2 cellular contexts compared by ENCODE assay signal in the genomic region with DNA sequence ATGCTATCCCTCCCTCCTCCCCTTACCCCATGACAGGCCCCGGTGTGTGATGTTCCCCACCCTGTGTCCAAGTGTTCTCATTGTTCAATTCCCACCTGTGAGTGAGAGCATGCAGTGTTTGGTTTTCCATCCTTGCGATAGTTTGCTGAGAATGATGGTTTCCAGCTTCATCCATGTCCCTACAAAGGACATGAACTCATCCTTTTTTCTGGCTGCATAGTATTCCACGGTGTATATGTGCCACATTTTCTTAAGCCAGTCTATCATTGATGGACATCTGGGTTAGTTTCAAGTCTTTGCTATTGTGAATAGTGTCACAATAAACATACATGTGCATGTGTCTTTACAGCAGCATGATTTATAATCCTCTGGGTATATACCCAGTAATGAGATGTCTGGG.
DNase-seq lines count a peak whose midpoint lies in the region; ATAC-seq, FAIRE-seq and TF ChIP-seq lines count a peak whose summit lies in the region.
"Not testable (repeated sequence)": the region's sequence is repeated elsewhere in the genome, so short reads cannot be mapped to it uniquely, and the experiment has no call there.

No MANE protein-coding gene starts in this region.

- H3K27me3 ChIP-seq in K562 (ENCODE audit: control insufficient read depth in 2 of 2, insufficient read depth in 2 of 2, low read length in 2 of 2) = not testable (repeated sequence)

- H3K9me3 ChIP-seq in HEK293 (ENCODE audit: control insufficient read depth, insufficient read depth, low read depth, low read length); K562 (replicated peaks; ENCODE audit: control insufficient read depth, insufficient read depth, low read depth, low read length): not testable (repeated sequence)

- DNase-seq in K562 (ENCODE audit: extremely low read depth in 1 of 4, low spot score in 3 of 4) = not testable (repeated sequence)

- WGBS in K562 (ENCODE audit: insufficient coverage, low coverage, missing lambda C conversion rate) = 7% methylated on average over 3 of the region's 3 CpGs

- not testable (repeated sequence) for H3K4me3 ChIP-seq in HEK293 (ENCODE audit: low read depth, low read length); K562

- not testable (repeated sequence) for H3K9ac ChIP-seq in K562 (ENCODE audit: insufficient read depth in 1 of 2, low read depth in 2 of 2, low read length in 2 of 2)

- H4K20me1 ChIP-seq in K562 (replicated peaks; ENCODE audit: control insufficient read depth, insufficient read depth, low read length) = not testable (repeated sequence)

- TF ChIP-seq EP300 in K562 (IDR thresholded peaks at IDR 0.05; ENCODE audit: low read length) = not testable (repeated sequence)

- not testable (repeated sequence) for H3K9me1 ChIP-seq in K562 (ENCODE audit: control insufficient read depth, insufficient read depth, low read length)

- POLR2A ChIA-PET in HEK293 (lab: Yijun Ruan, JAX); K562 (lab: Yijun Ruan, JAX): not testable (repeated sequence)

- H3K27ac ChIP-seq in HEK293 (ENCODE audit: extremely low read depth, low read depth, low read length); K562 (ENCODE audit: extremely low read depth, low read depth, low read length): not testable (repeated sequence)

- not testable (repeated sequence) for H2AFZ ChIP-seq in K562 (ENCODE audit: low read depth, low read length)

- in situ Hi-C loops in K562 (cut with MboI) = not testable (repeated sequence)

- TF ChIP-seq CTCF in HEK293 (tag by site-specific recombination; IDR thresholded peaks at IDR 0.05); K562 (IDR thresholded peaks at IDR 0.05 in 2 of 3, conservative IDR thresholded peaks at IDR 0.05 in 1 of 3; ENCODE audit: insufficient read depth in 2 of 3, low read depth in 1 of 3, low read length in 3 of 3): not testable (repeated sequence)

- FAIRE-seq in K562 (lab: Jason Lieb, UNC) = not testable (repeated sequence)

- H3K4me2 ChIP-seq in K562 (ENCODE audit: insufficient read depth, low read length) = not testable (repeated sequence)

- not testable (repeated sequence) for H3K79me2 ChIP-seq in K562 (ENCODE audit: control insufficient read depth, insufficient read depth, low read length)

- BruUV-seq in K562 (replicated peaks; lab: Mats Ljungman, UMichigan) = not testable (repeated sequence)

- not testable (repeated sequence) for H3K4me1 ChIP-seq in HEK293 (ENCODE audit: control insufficient read depth, insufficient read depth, low read length); K562 (replicated peaks in 1 of 2; ENCODE audit: control insufficient read depth in 2 of 2, insufficient read depth in 2 of 2, low read length in 2 of 2)

- ATAC-seq in K562 = not testable (repeated sequence)

- TF ChIP-seq POLR2A in K562 (conservative IDR thresholded peaks at IDR 0.05) = not testable (repeated sequence)

- CTCF ChIA-PET in HEK293 (lab: Yijun Ruan, JAX); K562 (lab: Yijun Ruan, JAX; ENCODE audit: low intra/inter-chr PET ratio): not testable (repeated sequence)

- H3K36me3 ChIP-seq in HEK293 (ENCODE audit: control insufficient read depth in 2 of 2, insufficient read depth in 1 of 2, low read length in 2 of 2); K562 (ENCODE audit: control insufficient read depth, insufficient read depth, low read length): not testable (repeated sequence)

- not testable (repeated sequence) for TF ChIP-seq RAD21 in K562 (CRISPR knock-in tag; conservative IDR thresholded peaks at IDR 0.05 in 1 of 2, IDR thresholded peaks at IDR 0.05 in 1 of 2)

- intact Hi-C loops in K562 (cut with micrococcal nuclease) = not testable (repeated sequence)

TF ChIP-seq in HEK293, 187 proteins besides CTCF, POLR2A, EP300 and RAD21:
- TF ChIP-seq, protein P1, sequence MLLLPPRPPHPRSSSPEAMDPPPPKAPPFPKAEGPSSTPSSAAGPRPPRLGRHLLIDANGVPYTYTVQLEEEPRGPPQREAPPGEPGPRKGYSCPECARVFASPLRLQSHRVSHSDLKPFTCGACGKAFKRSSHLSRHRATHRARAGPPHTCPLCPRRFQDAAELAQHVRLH (tag by site-specific recombination; IDR thresholded peaks at IDR 0.05) = peak; percentile 76; the same call in 1 of the 2 replicates
- TF ChIP-seq, protein P2, sequence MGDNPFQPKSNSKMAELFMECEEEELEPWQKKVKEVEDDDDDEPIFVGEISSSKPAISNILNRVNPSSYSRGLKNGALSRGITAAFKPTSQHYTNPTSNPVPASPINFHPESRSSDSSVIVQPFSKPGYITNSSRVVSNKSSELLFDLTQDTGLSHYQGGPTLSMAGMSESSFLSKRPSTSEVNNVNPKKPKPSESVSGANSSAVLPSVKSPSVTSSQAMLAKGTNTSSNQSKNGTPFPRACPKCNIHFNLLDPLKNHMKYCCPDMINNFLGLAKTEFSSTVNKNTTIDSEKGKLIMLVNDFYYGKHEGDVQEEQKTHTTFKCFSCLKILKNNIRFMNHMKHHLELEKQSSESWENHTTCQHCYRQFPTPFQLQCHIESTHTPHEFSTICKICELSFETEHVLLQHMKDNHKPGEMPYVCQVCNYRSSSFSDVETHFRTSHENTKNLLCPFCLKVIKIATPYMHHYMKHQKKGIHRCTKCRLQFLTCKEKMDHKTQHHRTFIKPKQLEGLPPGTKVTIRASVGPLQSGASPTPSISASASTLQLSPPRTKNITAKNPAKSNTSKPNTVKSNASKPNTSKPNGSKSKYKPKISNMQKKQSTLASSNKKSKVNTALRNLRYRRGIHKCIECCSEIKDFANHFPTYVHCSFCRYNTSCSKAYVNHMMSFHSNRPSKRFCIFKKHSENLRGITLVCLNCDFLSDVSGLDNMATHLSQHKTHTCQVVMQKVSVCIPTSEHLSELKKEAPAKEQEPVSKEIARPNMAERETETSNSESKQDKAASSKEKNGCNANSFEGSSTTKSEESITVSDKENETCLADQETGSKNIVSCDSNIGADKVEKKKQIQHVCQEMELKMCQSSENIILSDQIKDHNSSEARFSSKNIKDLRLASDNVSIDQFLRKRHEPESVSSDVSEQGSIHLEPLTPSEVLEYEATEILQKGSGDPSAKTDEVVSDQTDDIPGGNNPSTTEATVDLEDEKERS (tag by site-specific recombination; IDR thresholded peaks at IDR 0.05) = 0 out of 2 replicates have a peak, but pooled peaks have one; percentile 39
- peak; percentile 84 for TF ChIP-seq ZNF146 (tag by site-specific recombination; IDR thresholded peaks at IDR 0.05)

TF ChIP-seq in K562, 482 proteins besides CTCF, POLR2A, EP300 and RAD21:
- TF ChIP-seq ZNF146 (CRISPR knock-in tag; IDR thresholded peaks at IDR 0.05; ENCODE audit: unreplicated experiment) = peak; percentile 48
